In the genomic region with DNA sequence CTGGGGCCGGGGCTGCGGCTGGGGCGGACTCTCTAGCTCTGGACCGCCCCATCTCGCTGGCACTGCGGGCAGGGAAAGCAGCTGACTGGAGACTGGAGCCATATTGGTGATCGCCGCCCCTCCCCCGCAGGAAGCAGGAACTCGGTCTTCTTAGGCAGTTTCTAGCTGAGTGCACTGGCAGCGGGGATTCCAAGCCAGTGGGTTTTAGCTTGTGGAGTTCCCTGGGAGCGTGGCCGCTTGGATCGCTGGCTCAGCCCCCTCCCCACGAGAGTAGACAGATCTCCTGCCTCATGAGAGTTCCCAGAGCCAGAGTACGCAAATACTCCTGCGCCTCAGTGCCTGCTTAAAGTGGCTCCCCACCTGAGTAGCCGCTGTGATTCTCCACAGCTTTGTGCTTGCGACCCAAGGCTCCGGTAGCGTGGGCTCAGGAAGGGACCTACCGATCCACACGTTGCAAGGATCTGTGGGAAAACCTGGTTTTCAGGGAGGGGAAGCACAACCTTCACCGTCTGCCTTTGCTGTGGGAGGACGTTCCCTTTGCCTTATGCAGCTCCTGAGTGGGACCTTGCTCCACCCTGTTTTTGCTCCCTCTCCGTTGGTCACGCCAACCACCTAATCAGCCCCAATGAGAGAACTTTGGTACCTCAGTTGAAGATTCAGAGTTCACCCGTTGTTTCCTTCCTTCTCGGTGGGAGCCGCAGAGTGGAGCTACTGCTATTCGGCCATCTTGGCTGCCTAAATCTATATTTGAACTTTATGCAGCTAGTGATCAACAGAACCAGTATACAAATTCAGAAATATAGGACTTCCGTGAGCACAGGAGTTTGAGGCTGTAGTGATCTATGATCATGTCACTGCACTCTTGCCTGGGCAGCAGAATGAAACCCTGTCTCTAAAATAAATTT, we compare ENCODE assay signal across 1 cellular context.
TF ChIP-seq lines count a peak whose summit lies in the region.

No MANE protein-coding gene starts in this region.

TF ChIP-seq in GM23338, 12 proteins besides CTCF, POLR2A, EP300 and RAD21 (continued from another document):
- TF ChIP-seq, protein P1, sequence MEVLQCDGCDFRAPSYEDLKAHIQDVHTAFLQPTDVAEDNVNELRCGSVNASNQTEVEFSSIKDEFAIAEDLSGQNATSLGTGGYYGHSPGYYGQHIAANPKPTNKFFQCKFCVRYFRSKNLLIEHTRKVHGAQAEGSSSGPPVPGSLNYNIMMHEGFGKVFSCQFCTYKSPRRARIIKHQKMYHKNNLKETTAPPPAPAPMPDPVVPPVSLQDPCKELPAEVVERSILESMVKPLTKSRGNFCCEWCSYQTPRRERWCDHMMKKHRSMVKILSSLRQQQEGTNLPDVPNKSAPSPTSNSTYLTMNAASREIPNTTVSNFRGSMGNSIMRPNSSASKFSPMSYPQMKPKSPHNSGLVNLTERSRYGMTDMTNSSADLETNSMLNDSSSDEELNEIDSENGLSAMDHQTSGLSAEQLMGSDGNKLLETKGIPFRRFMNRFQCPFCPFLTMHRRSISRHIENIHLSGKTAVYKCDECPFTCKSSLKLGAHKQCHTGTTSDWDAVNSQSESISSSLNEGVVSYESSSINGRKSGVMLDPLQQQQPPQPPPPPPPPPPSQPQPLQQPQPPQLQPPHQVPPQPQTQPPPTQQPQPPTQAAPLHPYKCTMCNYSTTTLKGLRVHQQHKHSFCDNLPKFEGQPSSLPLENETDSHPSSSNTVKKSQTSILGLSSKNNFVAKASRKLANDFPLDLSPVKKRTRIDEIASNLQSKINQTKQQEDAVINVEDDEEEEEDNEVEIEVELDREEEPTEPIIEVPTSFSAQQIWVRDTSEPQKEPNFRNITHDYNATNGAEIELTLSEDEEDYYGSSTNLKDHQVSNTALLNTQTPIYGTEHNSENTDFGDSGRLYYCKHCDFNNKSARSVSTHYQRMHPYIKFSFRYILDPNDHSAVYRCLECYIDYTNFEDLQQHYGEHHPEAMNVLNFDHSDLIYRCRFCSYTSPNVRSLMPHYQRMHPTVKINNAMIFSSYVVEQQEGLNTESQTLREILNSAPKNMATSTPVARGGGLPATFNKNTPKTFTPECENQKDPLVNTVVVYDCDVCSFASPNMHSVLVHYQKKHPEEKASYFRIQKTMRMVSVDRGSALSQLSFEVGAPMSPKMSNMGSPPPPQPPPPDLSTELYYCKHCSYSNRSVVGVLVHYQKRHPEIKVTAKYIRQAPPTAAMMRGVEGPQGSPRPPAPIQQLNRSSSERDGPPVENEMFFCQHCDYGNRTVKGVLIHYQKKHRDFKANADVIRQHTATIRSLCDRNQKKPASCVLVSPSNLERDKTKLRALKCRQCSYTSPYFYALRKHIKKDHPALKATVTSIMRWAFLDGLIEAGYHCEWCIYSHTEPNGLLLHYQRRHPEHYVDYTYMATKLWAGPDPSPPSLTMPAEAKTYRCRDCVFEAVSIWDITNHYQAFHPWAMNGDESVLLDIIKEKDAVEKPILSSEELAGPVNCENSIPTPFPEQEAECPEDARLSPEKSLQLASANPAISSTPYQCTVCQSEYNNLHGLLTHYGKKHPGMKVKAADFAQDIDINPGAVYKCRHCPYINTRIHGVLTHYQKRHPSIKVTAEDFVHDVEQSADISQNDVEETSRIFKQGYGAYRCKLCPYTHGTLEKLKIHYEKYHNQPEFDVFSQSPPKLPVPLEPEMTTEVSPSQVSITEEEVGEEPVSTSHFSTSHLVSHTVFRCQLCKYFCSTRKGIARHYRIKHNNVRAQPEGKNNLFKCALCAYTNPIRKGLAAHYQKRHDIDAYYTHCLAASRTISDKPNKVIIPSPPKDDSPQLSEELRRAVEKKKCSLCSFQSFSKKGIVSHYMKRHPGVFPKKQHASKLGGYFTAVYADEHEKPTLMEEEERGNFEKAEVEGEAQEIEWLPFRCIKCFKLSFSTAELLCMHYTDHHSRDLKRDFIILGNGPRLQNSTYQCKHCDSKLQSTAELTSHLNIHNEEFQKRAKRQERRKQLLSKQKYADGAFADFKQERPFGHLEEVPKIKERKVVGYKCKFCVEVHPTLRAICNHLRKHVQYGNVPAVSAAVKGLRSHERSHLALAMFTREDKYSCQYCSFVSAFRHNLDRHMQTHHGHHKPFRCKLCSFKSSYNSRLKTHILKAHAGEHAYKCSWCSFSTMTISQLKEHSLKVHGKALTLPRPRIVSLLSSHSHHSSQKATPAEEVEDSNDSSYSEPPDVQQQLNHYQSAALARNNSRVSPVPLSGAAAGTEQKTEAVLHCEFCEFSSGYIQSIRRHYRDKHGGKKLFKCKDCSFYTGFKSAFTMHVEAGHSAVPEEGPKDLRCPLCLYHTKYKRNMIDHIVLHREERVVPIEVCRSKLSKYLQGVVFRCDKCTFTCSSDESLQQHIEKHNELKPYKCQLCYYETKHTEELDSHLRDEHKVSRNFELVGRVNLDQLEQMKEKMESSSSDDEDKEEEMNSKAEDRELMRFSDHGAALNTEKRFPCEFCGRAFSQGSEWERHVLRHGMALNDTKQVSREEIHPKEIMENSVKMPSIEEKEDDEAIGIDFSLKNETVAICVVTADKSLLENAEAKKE (CRISPR knock-in tag; IDR thresholded peaks at IDR 0.05): no peak
